Comparison of ENCODE assay signal across 2 cellular contexts in the genomic region with DNA sequence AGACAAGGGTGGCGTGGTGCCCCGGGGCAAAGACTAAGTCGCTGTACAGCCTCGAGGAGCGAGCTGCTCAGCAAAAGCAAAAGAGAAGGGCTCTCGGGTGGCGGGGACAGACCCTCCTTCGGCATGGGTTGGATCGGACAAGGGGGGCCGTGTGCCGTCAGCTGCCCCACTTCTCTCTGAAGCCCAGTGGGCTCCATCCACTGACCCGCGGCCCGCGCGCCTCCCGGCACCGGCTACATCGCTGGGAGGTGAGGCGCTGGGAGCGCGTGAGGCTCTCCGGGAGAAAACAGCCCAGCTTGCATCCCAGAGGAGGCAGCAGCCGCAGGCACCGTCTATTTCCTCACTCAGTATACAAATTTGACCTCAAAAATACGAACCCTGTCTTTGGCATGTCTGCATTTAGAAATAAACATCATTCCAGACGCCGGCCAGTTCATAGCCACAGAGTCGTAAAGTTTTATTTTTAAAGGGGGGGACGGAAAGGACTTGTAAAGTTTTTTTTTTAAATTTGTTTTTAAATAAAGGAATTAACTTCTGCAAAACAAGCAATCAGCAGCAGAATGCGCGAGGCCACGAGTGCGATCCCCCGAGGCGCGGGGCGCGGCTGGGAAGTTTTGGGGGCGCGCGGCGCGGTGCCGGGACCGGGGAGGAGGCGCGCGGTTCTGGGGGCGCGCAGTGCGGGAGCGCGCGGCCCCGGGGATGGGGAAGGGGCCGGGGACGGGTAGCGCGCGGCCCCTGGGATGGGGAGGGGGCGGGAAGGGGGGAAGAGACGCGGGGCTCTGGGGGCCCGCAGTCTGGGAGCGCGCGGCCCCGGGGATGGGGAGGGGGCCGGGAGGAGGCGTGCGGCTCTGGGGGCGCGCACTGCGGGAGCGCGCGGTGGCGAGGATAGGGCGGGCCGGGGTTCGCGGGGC.
TF ChIP-seq lines count a peak whose summit lies in the region.

No MANE protein-coding gene starts in this region.

TF ChIP-seq in HCT116, 20 proteins besides CTCF, POLR2A, EP300 and RAD21:
- TF ChIP-seq YY1 (IDR thresholded peaks at IDR 0.05; ENCODE audit: extremely low read depth, insufficient replicate concordance, low read depth, low read length): no peak

TF ChIP-seq in GM12878, 131 proteins besides CTCF, POLR2A, EP300 and RAD21:
- TF ChIP-seq NFYA (IDR thresholded peaks at IDR 0.05; ENCODE audit: borderline replicate concordance, low read depth, low read length): no peak
- no peak for TF ChIP-seq TCF7 (IDR thresholded peaks at IDR 0.05; ENCODE audit: borderline replicate concordance)
- TF ChIP-seq RUNX3 (IDR thresholded peaks at IDR 0.05; ENCODE audit: low read length): no peak
- TF ChIP-seq IKZF1 (conservative IDR thresholded peaks at IDR 0.05): peak; percentile 62
- TF ChIP-seq RFX5 (IDR thresholded peaks at IDR 0.05; ENCODE audit: low read depth, low read length): no peak
- TF ChIP-seq HDAC2 (IDR thresholded peaks at IDR 0.05): no peak
